ENCODE assay signal across 15 cellular contexts in genomic region chr20:14724465-14724864, GRCh38.
"Had no signal": no experiment of that assay in that cellular context is flagged by ENCODE, and none has a peak within 500 bp of the region (broad histone marks: within the 10 kb centered on the region; RNA-seq: fewer than 3 reads in every experiment).

No MANE protein-coding gene starts in this region.

- H3K4me1 ChIP-seq: colonic mucosa, heart right ventricle, tibial nerve, vagina had no signal

- H3K27ac ChIP-seq: cardiac muscle cell, colonic mucosa, heart right ventricle, tibial nerve, vagina, WERI-Rb-1 had no signal

- H3K27me3 ChIP-seq: cardiac muscle cell, colonic mucosa, heart right ventricle, tibial nerve, vagina had no signal

- H3K4me1 Mint-ChIP-seq: immature natural killer cell had no signal

- H3K4me3 ChIP-seq: cardiac muscle cell, colonic mucosa, heart right ventricle, tibial nerve, vagina had no signal

- H3K36me3 ChIP-seq: cardiac muscle cell, colonic mucosa, heart right ventricle, tibial nerve, vagina, WERI-Rb-1 had no signal

- H3K9me3 ChIP-seq: colonic mucosa, heart right ventricle, tibial nerve, vagina had no signal

- DNase-seq: activated CD4-positive, alpha-beta T cell treated with anti-CD3 and anti-CD28 coated beads for 1 hour; activated gamma-delta T cell; amniotic stem cell; colonic mucosa; heart right ventricle; immature natural killer cell; left ventricle myocardium superior; retina; stimulated activated CD8-positive, alpha-beta memory T cell treated with anti-CD3 and anti-CD28 coated beads, Interleukin-4, amount 100 ng/mL, for 48 hours; stimulated activated naive CD4-positive, alpha-beta T cell; WERI-Rb-1 had no signal

- ATAC-seq: activated naive CD4-positive, alpha-beta T cell treated with anti-CD3 and anti-CD28 coated beads, Interleukin-2, amount 50 U/mL, for 72 hours; heart right ventricle; left ventricle myocardium superior had no signal

- H3K36me3 Mint-ChIP-seq: activated naive CD4-positive, alpha-beta T cell treated with anti-CD3 and anti-CD28 coated beads, Interleukin-2, amount 50 U/mL, for 72 hours; immature natural killer cell had no signal

- H3K27ac Mint-ChIP-seq: activated naive CD4-positive, alpha-beta T cell treated with anti-CD3 and anti-CD28 coated beads, Interleukin-2, amount 50 U/mL, for 72 hours; immature natural killer cell had no signal

- H3K4me3 Mint-ChIP-seq: immature natural killer cell had no signal
